In the genomic region with DNA sequence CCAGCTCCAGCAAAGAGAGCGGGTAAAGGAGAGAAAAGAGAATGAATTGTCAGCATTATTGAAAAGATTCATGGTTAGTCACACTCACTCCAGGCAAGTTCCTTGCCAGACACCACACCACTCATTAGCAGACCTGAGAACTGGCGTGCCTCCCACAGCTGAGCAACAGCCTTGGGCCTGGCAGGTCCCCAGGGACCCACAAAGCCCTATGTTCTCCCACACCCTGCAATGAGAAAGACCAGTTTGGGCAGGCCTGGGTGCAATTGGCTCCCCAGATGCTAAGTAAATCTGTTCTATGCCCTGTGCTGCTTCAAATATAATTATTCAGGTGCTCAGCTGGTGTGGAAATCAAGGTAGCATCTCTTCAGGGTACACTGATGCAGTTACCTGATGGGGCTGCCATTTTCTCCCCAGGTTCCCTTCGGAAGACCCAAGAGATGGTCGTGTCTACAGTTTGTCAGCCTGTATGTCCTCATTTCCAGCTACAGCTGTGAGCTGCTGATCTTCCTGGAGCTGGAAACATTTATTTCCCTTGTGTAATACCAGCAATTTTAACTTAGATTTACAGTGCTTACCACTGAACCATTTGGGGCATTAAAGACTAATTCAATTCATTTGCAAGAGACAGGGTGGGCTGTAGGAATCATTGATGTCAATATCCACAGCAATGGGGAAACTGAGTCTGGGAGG, we compare ENCODE assay signal across 7 cellular contexts.
A peak's percentile ranks its signal among the peaks of the same experiment; 100 is the strongest.
DNase-seq lines count a peak whose midpoint lies in the region; ATAC-seq and TF ChIP-seq lines count a peak whose summit lies in the region.

No MANE protein-coding gene starts in this region.

- peak overlapping the region; percentile 50 for H3K4me2 ChIP-seq in skeletal muscle satellite cell (ENCODE audit: low read length)

- H3K4me3 ChIP-seq in cardiac fibroblast (replicated peaks in 1 of 2; ENCODE audit: low read depth in 2 of 2, low read length in 2 of 2) = no peak overlapping the region
- H3K4me3 ChIP-seq in skeletal muscle satellite cell (ENCODE audit: low read length) = no peak overlapping the region

- no peaks in the 10 kb centered on the region for H3K36me3 ChIP-seq in skeletal muscle satellite cell (ENCODE audit: insufficient read depth, low read length)

- DNase-seq in NCI-H1436 (lab: John Stamatoyannopoulos, UW) (peak; percentile 65), cardiac fibroblast (ENCODE audit: low read depth in 2 of 2) (peak; percentile 86 to 97), NCI-H2196 treated with DMSO at 0.1 percent for 48 hours (lab: John Stamatoyannopoulos, UW; ENCODE audit: unreplicated experiment) (no peak), Calu3 (no peak)

- peaks cover 20% of the 10 kb centered on the region for H3K4me1 Mint-ChIP-seq in Calu3 (ENCODE audit: low read depth, unreplicated experiment)

- TF ChIP-seq CTCF in cardiac fibroblast (IDR thresholded peaks at IDR 0.05; ENCODE audit: low read depth, low read length) = no peak
- TF ChIP-seq CTCF in Calu3 (IDR thresholded peaks at IDR 0.05; ENCODE audit: unreplicated experiment) = no peak

- CTCF ChIA-PET in Calu3 (lab: Charles Lee) = no interaction called here

- intact Hi-C loops in Calu3 (cut with micrococcal nuclease; ENCODE audit: unreplicated experiment) = no loop called here

- BruUV-seq in Calu3 (replicated peaks; lab: Mats Ljungman, UMichigan) = no TSS peak

- H3K36me3 Mint-ChIP-seq in Calu3 (ENCODE audit: insufficient read depth, unreplicated experiment) = no peaks in the 10 kb centered on the region

- no peaks in the 10 kb centered on the region for H3K9me3 Mint-ChIP-seq in Calu3 (ENCODE audit: low read depth, unreplicated experiment)

- H3K27me3 Mint-ChIP-seq in Calu3 (ENCODE audit: unreplicated experiment) = no peaks in the 10 kb centered on the region

- H3K9me3 ChIP-seq in skeletal muscle satellite cell (replicated peaks; ENCODE audit: low read length) = no peaks in the 10 kb centered on the region

- H3K4me1 ChIP-seq in skeletal muscle satellite cell (ENCODE audit: control insufficient read depth, insufficient read depth, low read length) = peaks cover 72% of the 10 kb centered on the region

- H3K4me3 Mint-ChIP-seq in Calu3 (ENCODE audit: low read depth, unreplicated experiment) = no peak overlapping the region

- ATAC-seq in GM18511 (IDR thresholded peaks at IDR 0.05; ENCODE audit: unreplicated experiment) (peak; percentile 81), GM21786 (IDR thresholded peaks at IDR 0.05; ENCODE audit: unreplicated experiment) (peak; percentile 68)

- no peak overlapping the region for H3K27ac Mint-ChIP-seq in Calu3 (ENCODE audit: unreplicated experiment)

- peak overlapping the region; percentile 28 for H3K9ac ChIP-seq in skeletal muscle satellite cell (ENCODE audit: low read depth, low read length)

- no peaks in the 10 kb centered on the region for H3K27me3 ChIP-seq in skeletal muscle satellite cell (ENCODE audit: control insufficient read depth, insufficient read depth, low read length)

Comparison
In these comparisons a context has a peak if more than half of its experiments do, and no peak if none do; other contexts are left out.
1. DNase-seq: peak in NCI-H1436 (single experiment) and cardiac fibroblast (2 of 2); none in NCI-H2196 treated with DMSO at 0.1 percent for 48 hours (single experiment) and Calu3 (single experiment).